In the genomic region with DNA sequence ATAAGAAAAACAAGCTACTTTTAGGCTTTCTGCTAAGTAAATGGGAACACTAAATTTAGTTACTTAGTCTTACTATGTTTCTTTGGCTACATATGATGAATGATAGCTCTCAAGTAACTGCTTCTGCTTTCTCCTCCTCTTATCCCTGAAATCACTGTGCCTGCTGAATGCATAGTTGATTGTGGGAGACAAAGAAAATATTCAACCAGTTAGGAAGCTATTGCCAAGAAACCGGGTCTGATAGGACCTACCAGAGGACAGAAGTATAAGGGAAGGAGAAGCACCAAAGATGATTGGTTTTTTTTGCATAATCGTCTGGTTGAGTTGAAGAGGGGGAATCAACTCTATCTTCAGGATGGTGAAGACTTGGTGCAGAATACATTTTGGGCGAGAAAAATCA, we compare ENCODE assay signal across 17 cellular contexts. TPM values are rescaled to one million over a fixed set of nuclear protein-coding genes. Genes with fewer than 3 reads are reported as not detected.
DNase-seq lines count a peak whose midpoint lies in the region; ATAC-seq and TF ChIP-seq lines count a peak whose summit lies in the region.
"Had no signal": no experiment of that assay in that cellular context is flagged by ENCODE, and none has a peak within 500 bp of the region (broad histone marks: within the 10 kb centered on the region; RNA-seq: fewer than 3 reads in every experiment).

No MANE protein-coding gene starts in this region.

- no peak overlapping the region for H2BK15ac ChIP-seq in H9 (ENCODE audit: low read depth, low read length)

- H2BK12ac ChIP-seq in H9 (ENCODE audit: insufficient read length, low read depth, low read length) = no peak overlapping the region

- no peak overlapping the region for H2BK120ac ChIP-seq in H9 (ENCODE audit: low read depth, low read length, poor library complexity, severe bottlenecking)

- no peak overlapping the region for H4K5ac ChIP-seq in H9 (ENCODE audit: insufficient read length, low read depth, low read length)

- H3K79me2 ChIP-seq in H9 (ENCODE audit: insufficient read depth, low read length) = peaks cover 33% of the 10 kb centered on the region
- peaks cover 100% of the 10 kb centered on the region for H3K79me2 ChIP-seq in neural progenitor cell (ENCODE audit: low read depth)

- H4K20me1 ChIP-seq in H9 (ENCODE audit: control insufficient read depth, insufficient read depth, insufficient read length) = no peaks in the 10 kb centered on the region
- peaks cover 38% of the 10 kb centered on the region for H4K20me1 ChIP-seq in neural progenitor cell (ENCODE audit: low read depth)

- H3K4me2 ChIP-seq in H9 (ENCODE audit: insufficient read depth, insufficient read length, low read length) (no peak overlapping the region), neural progenitor cell (no peak overlapping the region)
- H3K4me2 ChIP-seq: BLaER1 had no signal

- H3K27me3 ChIP-seq in H9 (ENCODE audit: insufficient read depth, low read length) (no peaks in the 10 kb centered on the region), neural progenitor cell (no peaks in the 10 kb centered on the region)
- H3K27me3 ChIP-seq: BLaER1, tibial nerve had no signal

- no peak overlapping the region for H2AK5ac ChIP-seq in H9 (ENCODE audit: insufficient read length, low read length)

- no peak overlapping the region for H3K14ac ChIP-seq in H9 (ENCODE audit: insufficient read depth, low read length)

- H4K91ac ChIP-seq in H9 (ENCODE audit: insufficient read length, low read depth, low read length) = no peak overlapping the region

- H3K4me3 ChIP-seq in neural progenitor cell = no peak overlapping the region
- H3K4me3 ChIP-seq: BLaER1, tibial nerve had no signal

- no peak overlapping the region for H3K18ac ChIP-seq in H9 (ENCODE audit: insufficient read length, low read depth, low read length)

- ATAC-seq in HG02610 (IDR thresholded peaks at IDR 0.05; ENCODE audit: unreplicated experiment) = no peak

- H3K4me3 Mint-ChIP-seq in T-helper 2 cell treated with Interferon-gamma antibody and Interleukin-4, amounts not matched to agents 5 μg/mL and 100 μg/mL, for 36 hours = no peak overlapping the region
- no peak overlapping the region for H3K4me3 Mint-ChIP-seq in H9
- H3K4me3 Mint-ChIP-seq in chondrocyte (ENCODE audit: unreplicated experiment) = no peak overlapping the region
- H3K4me3 Mint-ChIP-seq in neural progenitor cell = no peak overlapping the region

- H3K27me3 Mint-ChIP-seq in T-helper 2 cell treated with Interferon-gamma antibody and Interleukin-4, amounts not matched to agents 5 μg/mL and 100 μg/mL, for 36 hours (ENCODE audit: low read depth) = no peaks in the 10 kb centered on the region
- H3K27me3 Mint-ChIP-seq in H9 (ENCODE audit: low read depth) (no peaks in the 10 kb centered on the region), chondrocyte (ENCODE audit: low read depth) (no peaks in the 10 kb centered on the region), neural progenitor cell (ENCODE audit: insufficient read depth, low read depth) (no peaks in the 10 kb centered on the region)

- H3K27ac ChIP-seq in H9 (ENCODE audit: insufficient read length, low read depth, low read length) (no peak overlapping the region), neural progenitor cell (peak overlapping the region; percentile 29)
- H3K27ac ChIP-seq: BLaER1, tibial nerve, VCaP had no signal

- peak overlapping the region; percentile 24 for H3K27ac Mint-ChIP-seq in T-helper 2 cell treated with Interferon-gamma antibody and Interleukin-4, amounts not matched to agents 5 μg/mL and 100 μg/mL, for 36 hours
- H3K27ac Mint-ChIP-seq in H9 (peak overlapping the region; percentile 25 to 85 (median 36); a peak in 5 of 7 replicates), chondrocyte (ENCODE audit: unreplicated experiment) (peak overlapping the region; percentile 0), neural progenitor cell (no peak overlapping the region)

- H3K23ac ChIP-seq in H9 (ENCODE audit: insufficient read length, low read depth, low read length) = no peak overlapping the region

- peaks cover 25% of the 10 kb centered on the region for H3K36me3 ChIP-seq in neural progenitor cell

- no peaks in the 10 kb centered on the region for H3K23me2 ChIP-seq in H9 (ENCODE audit: insufficient read length, low read depth, low read length, poor library complexity, severe bottlenecking)

- DNase-seq in T-helper 2 cell treated with Interferon-gamma antibody and Interleukin-4, amounts not matched to agents 5 μg/mL and 100 μg/mL, for 36 hours (ENCODE audit: low spot score) = no peak
- DNase-seq in T-helper 2 cell (no peak), H9 (no peak), chondrocyte (ENCODE audit: low spot score) (no peak), neural progenitor cell (ENCODE audit: low spot score) (no peak), HK-2 (ENCODE audit: unreplicated experiment) (no peak), activated gamma-delta T cell treated with Interleukin-2 at 50 U/mL for 16 hours (no peak)
- DNase-seq: aorta, DMS 273 treated with DMSO at 0.1 percent for 48 hours, islet precursor cell, NCI-H1436, retina, SW 1271 had no signal

- TF ChIP-seq CTCF in H9 (conservative IDR thresholded peaks at IDR 0.05) (no peak), chondrocyte (IDR thresholded peaks at IDR 0.05) (no peak), neural progenitor cell (IDR thresholded peaks at IDR 0.05) (no peak)

- no peak overlapping the region for H2AFZ ChIP-seq in H9 (ENCODE audit: low read length)
- H2AFZ ChIP-seq in neural progenitor cell (replicated peaks) = no peak overlapping the region

- H3K79me1 ChIP-seq in H9 (ENCODE audit: insufficient read depth, low read depth, low read length, poor library complexity, severe bottlenecking) = no peaks in the 10 kb centered on the region

- no CpG with 5 or more reads among the region's 3 CpGs for WGBS in H9 (ENCODE audit: extremely low coverage, insufficient read length, low lambda C conversion rate)

- peaks cover 36% of the 10 kb centered on the region for H3K36me3 Mint-ChIP-seq in T-helper 2 cell treated with Interferon-gamma antibody and Interleukin-4, amounts not matched to agents 5 μg/mL and 100 μg/mL, for 36 hours (ENCODE audit: low read depth)
- H3K36me3 Mint-ChIP-seq in H9 (ENCODE audit: insufficient read depth in 1 of 3, low read depth in 3 of 3) (peaks cover 22 to 44% (median 42%) of the 10 kb centered on the region in 3 experiments), chondrocyte (ENCODE audit: low read depth) (peaks cover 10% of the 10 kb centered on the region), neural progenitor cell (peaks cover 32% of the 10 kb centered on the region)

- no peaks in the 10 kb centered on the region; the same call in 1 of the 2 replicates for H3K4me1 ChIP-seq in H9 (ENCODE audit: insufficient read depth, low read length)
- peaks cover 7% of the 10 kb centered on the region for H3K4me1 ChIP-seq in neural progenitor cell
- H3K4me1 ChIP-seq: BLaER1 had no signal

- H3K56ac ChIP-seq in H9 (ENCODE audit: insufficient read length, low read depth, low read length) = no peak overlapping the region

- H2BK5ac ChIP-seq in H9 (ENCODE audit: insufficient read length, low read length) = no peak overlapping the region

- no peak overlapping the region for H4K8ac ChIP-seq in H9 (replicated peaks; ENCODE audit: insufficient read length, low read depth, low read length)

- H3K9ac ChIP-seq in H9 (ENCODE audit: extremely low read depth, insufficient read length, low read length) (no peak overlapping the region), neural progenitor cell (no peak overlapping the region)
- H3K9ac ChIP-seq: BLaER1 had no signal

- no peak overlapping the region for H3K4ac ChIP-seq in H9 (ENCODE audit: low read depth, low read length)

- H3K4me1 Mint-ChIP-seq in T-helper 2 cell treated with Interferon-gamma antibody and Interleukin-4, amounts not matched to agents 5 μg/mL and 100 μg/mL, for 36 hours (ENCODE audit: low read depth) = peaks cover 20% of the 10 kb centered on the region
- H3K4me1 Mint-ChIP-seq in H9 (peaks cover 28% of the 10 kb centered on the region in 2 experiments), chondrocyte (ENCODE audit: low read depth) (peaks cover 19% of the 10 kb centered on the region), neural progenitor cell (peaks cover under 1% of the 10 kb centered on the region)

- H3K9me3 Mint-ChIP-seq in T-helper 2 cell treated with Interferon-gamma antibody and Interleukin-4, amounts not matched to agents 5 μg/mL and 100 μg/mL, for 36 hours = no peaks in the 10 kb centered on the region
- H3K9me3 Mint-ChIP-seq in H9 (peaks cover 4 to 9% of the 10 kb centered on the region in 2 experiments; a peak in 3 of 5 replicates), chondrocyte (ENCODE audit: low read depth) (peaks cover 5% of the 10 kb centered on the region), neural progenitor cell (peaks cover 11% of the 10 kb centered on the region)

- no peak overlapping the region for H3T11ph ChIP-seq in H9 (ENCODE audit: low read length)

- H3K9me3 ChIP-seq in H9 (ENCODE audit: control insufficient read depth, low read depth, low read length) (no peaks in the 10 kb centered on the region), neural progenitor cell (ENCODE audit: low read depth) (no peaks in the 10 kb centered on the region)

- no peak overlapping the region for H2BK20ac ChIP-seq in H9 (ENCODE audit: low read depth, low read length, poor library complexity, severe bottlenecking)

- H3F3A ChIP-seq in neural progenitor cell (ENCODE audit: low read depth) = peaks cover 6% of the 10 kb centered on the region

RNA-seq across cellular contexts. Expression of gene NDUFC1, which starts 28.0 kb away (rescaled TPM):
- total RNA-seq in H9 (2021) (56.2 and 59.1 TPM in 2 replicates), chondrocyte (37.5 to 50.2 TPM (median 43.0 TPM) in 3 replicates), neural progenitor cell (ENCODE audit: low replicate concordance) (27.0 and 40.6 TPM in 2 replicates)

RNA-seq across cellular contexts. Expression of gene NAA15, which starts 29.0 kb away (rescaled TPM):
- 115 TPM in 2 replicates for total RNA-seq in H9 (2021)
- 35.3 to 44.1 TPM (median 35.5 TPM) in 3 replicates for total RNA-seq in chondrocyte
- 47.2 and 69.0 TPM in 2 replicates for total RNA-seq in neural progenitor cell (ENCODE audit: low replicate concordance)

RNA-seq across cellular contexts. Expression of gene MGARP, which starts 50.3 kb away (rescaled TPM):
- 4.0 and 4.3 TPM in 2 replicates for total RNA-seq in H9 (2021)
- total RNA-seq in chondrocyte = 2.6 to 3.5 TPM (median 3.4 TPM) in 3 replicates
- total RNA-seq in neural progenitor cell (ENCODE audit: low replicate concordance) = 2.5 and 5.1 TPM in 2 replicates
